Comparison of ENCODE assay signal across 9 cellular contexts in genomic region chr16:56193951-56194726, GRCh38. TPM values are rescaled to one million over a fixed set of nuclear protein-coding genes. Genes with fewer than 3 reads are reported as not detected.
DNase-seq lines count a peak whose midpoint lies in the region; ATAC-seq and TF ChIP-seq lines count a peak whose summit lies in the region.
"Had no signal": no experiment of that assay in that cellular context is flagged by ENCODE, and none has a peak within 500 bp of the region (broad histone marks: within the 10 kb centered on the region; RNA-seq: fewer than 3 reads in every experiment).

No MANE protein-coding gene starts in this region.

- no peak overlapping the region for H4K8ac ChIP-seq in mesenchymal stem cell (ENCODE audit: low read length)

- H2AFZ ChIP-seq in mesenchymal stem cell (ENCODE audit: low read depth, low read length), result no peak overlapping the region

- H3K14ac ChIP-seq in mesenchymal stem cell (ENCODE audit: low read length in 2 of 2), result no peak overlapping the region

- no peak overlapping the region for H3K18ac ChIP-seq in mesenchymal stem cell (ENCODE audit: low read depth in 1 of 2, low read length in 2 of 2)

- peak overlapping the region; percentile 25 for H3K4me2 ChIP-seq in mesenchymal stem cell (ENCODE audit: low read length, poor library complexity, severe bottlenecking)
- H3K4me2 ChIP-seq: KMS-11 had no signal

- H3K36me3 ChIP-seq in mesenchymal stem cell (ENCODE audit: control insufficient read depth in 1 of 2, insufficient read depth in 2 of 2, low read depth in 1 of 2, low read length in 2 of 2), result peaks cover 0 to 3% of the 10 kb centered on the region in 2 experiments

- no peak overlapping the region for H2AK5ac ChIP-seq in mesenchymal stem cell (ENCODE audit: low read length, severe bottlenecking)

- H3K23ac ChIP-seq in mesenchymal stem cell (ENCODE audit: low read length in 2 of 2), result no peak overlapping the region

- H2BK15ac ChIP-seq in mesenchymal stem cell (ENCODE audit: low read depth, poor library complexity, severe bottlenecking), result no peak overlapping the region

- H3K4me1 ChIP-seq in mesenchymal stem cell (ENCODE audit: control insufficient read depth, insufficient read depth, low read depth, low read length), result peaks cover 17% of the 10 kb centered on the region

- peak; percentile 57 for DNase-seq in GM13976 (ENCODE audit: low spot score)
- peak; percentile 74 to 82 for DNase-seq in NCI-H446 (lab: John Stamatoyannopoulos, UW)
- peak; percentile 81 to 85 for DNase-seq in activated T-cell treated with anti-CD3 and anti-CD28 coated beads, Interleukin-2, amount 50 U/mL, for 48 hours
- peak; percentile 6 for DNase-seq in epithelial cell of prostate (ENCODE audit: low read depth, low spot score)
- DNase-seq in mesenchymal stem cell, result peak; percentile 66
- DNase-seq in stimulated activated CD4-positive, alpha-beta T cell treated with anti-CD3 and anti-CD28 coated beads, TNF-alpha, amount 100 ng/mL, for 24 hours (ENCODE audit: low read depth in 3 of 3), result peak; percentile 44 to 70 (median 55)

- H3K27me3 ChIP-seq in mesenchymal stem cell (ENCODE audit: control insufficient read depth in 1 of 2, insufficient read depth in 1 of 2, low read length in 2 of 2), result peaks cover 82% of the 10 kb centered on the region in 2 experiments

- WGBS in mesenchymal stem cell, result 9% methylated on average over 42 of the region's 48 CpGs

- no peak for TF ChIP-seq CTCF in GM13976 (IDR thresholded peaks at IDR 0.05; ENCODE audit: borderline replicate concordance, control extremely low read depth, extremely low read depth, insufficient read depth, missing control alignments)

- H2BK120ac ChIP-seq in mesenchymal stem cell (ENCODE audit: low read depth, low read length), result no peak overlapping the region

- H3K27ac ChIP-seq in epithelial cell of prostate (no peak overlapping the region), mesenchymal stem cell (ENCODE audit: low read length, poor library complexity, severe bottlenecking) (no peak overlapping the region)
- H3K27ac ChIP-seq: KMS-11 had no signal

- ATAC-seq in GM21717 (IDR thresholded peaks at IDR 0.05; ENCODE audit: unreplicated experiment) (no peak), GM19397 (IDR thresholded peaks at IDR 0.05; ENCODE audit: unreplicated experiment) (no peak)

- in situ Hi-C loops in GM13976 (cut with MboI; ENCODE audit: low sequenced_read_pairs, unreplicated experiment), result no loop called here

- no peak overlapping the region for H3K4ac ChIP-seq in mesenchymal stem cell (ENCODE audit: low read depth in 1 of 2, low read length in 2 of 2)

- H3K9ac ChIP-seq in mesenchymal stem cell (ENCODE audit: low read length), result peak overlapping the region; percentile 8
- H3K9ac ChIP-seq: KMS-11 had no signal

- peak overlapping the region in 1 of 2 experiments; percentile 33 for H3K4me3 ChIP-seq in mesenchymal stem cell (ENCODE audit: insufficient read depth in 1 of 2, low read depth in 1 of 2, low read length in 2 of 2)

- no peaks in the 10 kb centered on the region for H3K9me3 ChIP-seq in mesenchymal stem cell (ENCODE audit: control insufficient read depth, low read length)

- H4K91ac ChIP-seq in mesenchymal stem cell (ENCODE audit: low read length), result no peak overlapping the region

- H2BK12ac ChIP-seq in mesenchymal stem cell (ENCODE audit: low read length in 2 of 2), result no peak overlapping the region

- no peak overlapping the region for H2BK5ac ChIP-seq in mesenchymal stem cell (ENCODE audit: low read depth, low read length, poor library complexity, severe bottlenecking)

- no peaks in the 10 kb centered on the region for H3K79me1 ChIP-seq in mesenchymal stem cell (replicated peaks; ENCODE audit: low read length, poor library complexity, severe bottlenecking)

RNA-seq across cellular contexts. Expression of gene GNAO1, which starts 2.9 kb away (rescaled TPM):
- 2.0 TPM for polyA plus RNA-seq in mesenchymal stem cell (2013, experiment 1 of 2)
- polyA plus RNA-seq in mesenchymal stem cell (2013, experiment 2 of 2), result 1.5 TPM

Comparison
In these comparisons a context has a peak if more than half of its experiments do, and no peak if none do; other contexts are left out.
1. DNase-seq: peak in every context shown above with its lines; median percentile 83 in activated T-cell treated with anti-CD3 and anti-CD28 coated beads, Interleukin-2, amount 50 U/mL, for 48 hours; 78 in NCI-H446; 66 in mesenchymal stem cell; 57 in GM13976; 55 in stimulated activated CD4-positive, alpha-beta T cell treated with anti-CD3 and anti-CD28 coated beads, TNF-alpha, amount 100 ng/mL, for 24 hours; 6 in epithelial cell of prostate.